ENCODE assay signal across 14 cellular contexts in genomic region chr2:232892843-232893242, GRCh38. TPM values are rescaled to one million over a fixed set of nuclear protein-coding genes. Genes with fewer than 3 reads are reported as not detected.
"Had no signal": no experiment of that assay in that cellular context is flagged by ENCODE, and none has a peak within 500 bp of the region (broad histone marks: within the 10 kb centered on the region; RNA-seq: fewer than 3 reads in every experiment).

No MANE protein-coding gene starts in this region.

- H3K27ac Mint-ChIP-seq: activated CD4-positive, alpha-beta memory T cell treated with anti-CD3 and anti-CD28 coated beads, Interleukin-2, amount 10 ng/mL, durations not matched to agents 7 days and 5 days; activated naive CD4-positive, alpha-beta T cell treated with anti-CD3 and anti-CD28 coated beads for 36 hours; activated T-helper 17 cell treated with anti-CD3 and anti-CD28 coated beads, Interleukin-2, amount 50 U/mL, for 72 hours; naive thymus-derived CD8-positive, alpha-beta T cell; stimulated activated naive CD8-positive, alpha-beta T cell treated with anti-CD3 and anti-CD28 coated beads, Interleukin-15, amount 100 ng/mL, for 72 hours; T-helper 2 cell treated with Interferon-gamma antibody and Interleukin-4, amounts not matched to agents 5 μg/mL and 100 μg/mL, for 36 hours had no signal

- H3K9me3 ChIP-seq: mucosa of descending colon, tibial nerve had no signal

- H3K4me3 ChIP-seq: mucosa of descending colon, tibial nerve had no signal

- ATAC-seq: activated T-helper 17 cell treated with anti-CD3 and anti-CD28 coated beads, Interleukin-2, amount 50 U/mL, for 72 hours; mucosa of descending colon; naive thymus-derived CD8-positive, alpha-beta T cell; stimulated activated naive CD8-positive, alpha-beta T cell treated with anti-CD3 and anti-CD28 coated beads, Interleukin-15, amount 100 ng/mL, for 72 hours had no signal

- DNase-seq: activated CD4-positive, alpha-beta memory T cell treated with anti-CD3 and anti-CD28 coated beads, Interleukin-2, amount 10 ng/mL, durations not matched to agents 7 days and 5 days; activated CD4-positive, alpha-beta T cell treated with anti-CD3 and anti-CD28 coated beads for 1 hour; activated naive CD4-positive, alpha-beta T cell treated with anti-CD3 and anti-CD28 coated beads for 36 hours; erythroblast; hippocampal formation; mammary epithelial cell; mucosa of descending colon; naive thymus-derived CD8-positive, alpha-beta T cell; occipital lobe; stimulated activated CD4-positive, alpha-beta T cell treated with anti-CD3 and anti-CD28 coated beads, Interleukin-4, amount 100 ng/mL, for 24 hours; stimulated activated naive CD8-positive, alpha-beta T cell treated with anti-CD3 and anti-CD28 coated beads, Interleukin-15, amount 100 ng/mL, for 72 hours had no signal

- H3K36me3 Mint-ChIP-seq: naive thymus-derived CD8-positive, alpha-beta T cell had no signal

- H3K27me3 ChIP-seq: tibial nerve had no signal

- H3K4me3 Mint-ChIP-seq: activated CD4-positive, alpha-beta memory T cell treated with anti-CD3 and anti-CD28 coated beads, Interleukin-2, amount 10 ng/mL, durations not matched to agents 7 days and 5 days; activated naive CD4-positive, alpha-beta T cell treated with anti-CD3 and anti-CD28 coated beads for 36 hours; activated T-helper 17 cell treated with anti-CD3 and anti-CD28 coated beads, Interleukin-2, amount 50 U/mL, for 72 hours; naive thymus-derived CD8-positive, alpha-beta T cell; stimulated activated naive CD8-positive, alpha-beta T cell treated with anti-CD3 and anti-CD28 coated beads, Interleukin-15, amount 100 ng/mL, for 72 hours; T-helper 2 cell treated with Interferon-gamma antibody and Interleukin-4, amounts not matched to agents 5 μg/mL and 100 μg/mL, for 36 hours had no signal

- H3K4me1 Mint-ChIP-seq: activated T-helper 17 cell treated with anti-CD3 and anti-CD28 coated beads, Interleukin-2, amount 50 U/mL, for 72 hours had no signal

RNA-seq across cellular contexts. Expression of gene SNORC, which starts 22.8 kb away (rescaled TPM):
- polyA plus RNA-seq: naive thymus-derived CD8-positive, alpha-beta T cell had no signal
